Comparison of ENCODE assay signal across 17 cellular contexts in genomic region chr9:109460576-109460975, GRCh38. TPM values are rescaled to one million over a fixed set of nuclear protein-coding genes. Genes with fewer than 3 reads are reported as not detected.
DNase-seq lines count a peak whose midpoint lies in the region; ATAC-seq, FAIRE-seq and TF ChIP-seq lines count a peak whose summit lies in the region.
"Had no signal": no experiment of that assay in that cellular context is flagged by ENCODE, and none has a peak within 500 bp of the region (broad histone marks: within the 10 kb centered on the region; RNA-seq: fewer than 3 reads in every experiment).

No MANE protein-coding gene starts in this region.

- H3K9me2 ChIP-seq in HCT116 (ENCODE audit: insufficient read depth) = no peaks in the 10 kb centered on the region
- H3K9me2 ChIP-seq in PC-3 (replicated peaks; ENCODE audit: low read length) = no peaks in the 10 kb centered on the region

- RAD21 ChIA-PET in HCT116 (lab: Charles Lee; ENCODE audit: low non-redundant PET in 1 of 2, low total read pairs in 2 of 2, uncharacterized antibody in 2 of 2, unreplicated experiment in 2 of 2) = no interaction called here

- BruUV-seq in HepG2 (replicated peaks; lab: Mats Ljungman, UMichigan) = no TSS peak
- TSS peak; percentile 16 for BruUV-seq in HCT116 (replicated peaks; lab: Mats Ljungman, UMichigan)
- TSS peak; percentile 11 for BruUV-seq in PC-3 (replicated peaks; lab: Mats Ljungman, UMichigan)

- H3K4me3 Mint-ChIP-seq in activated CD8-positive, alpha-beta T cell treated with anti-CD3 and anti-CD28 coated beads for 36 hours = no peak overlapping the region
- H3K4me3 Mint-ChIP-seq: CD4-positive, alpha-beta memory T cell; GM23338; H9 had no signal

- H3K4me3 ChIP-seq in HepG2 (replicated peaks in 1 of 3; ENCODE audit: insufficient read depth in 1 of 3, low read depth in 2 of 3, low read length in 3 of 3) = no peak overlapping the region
- H3K4me3 ChIP-seq in right lobe of liver = no peak overlapping the region
- no peak overlapping the region for H3K4me3 ChIP-seq in HCT116 (replicated peaks in 1 of 2; ENCODE audit: low read depth in 1 of 2, low read length in 2 of 2)
- no peak overlapping the region for H3K4me3 ChIP-seq in PC-3 (ENCODE audit: low read length)
- H3K4me3 ChIP-seq: GM23338 had no signal

- ATAC-seq in HepG2 (no peak), right lobe of liver (no peak), HCT116 (no peak), PC-3 (no peak), HG03432 (IDR thresholded peaks at IDR 0.05; ENCODE audit: unreplicated experiment) (no peak), GM18511 (IDR thresholded peaks at IDR 0.05; ENCODE audit: unreplicated experiment) (no peak)
- ATAC-seq in activated CD8-positive, alpha-beta T cell treated with anti-CD3 and anti-CD28 coated beads for 36 hours = no peak
- ATAC-seq: GM23338 had no signal

- intact Hi-C loops in HepG2 (cut with micrococcal nuclease; ENCODE audit: unreplicated experiment) (no loop called here), right lobe of liver (cut with DNase I) (loop anchor here in 1 of 2 donors (10.0 kb wide), 1 partner anchor 64 kb away; no protein-coding TSS in a partner anchor), HCT116 (cut with micrococcal nuclease) (no loop called here), PC-3 (cut with micrococcal nuclease) (no loop called here)
- intact Hi-C loops in activated CD8-positive, alpha-beta T cell treated with anti-CD3 and anti-CD28 coated beads for 36 hours (cut with micrococcal nuclease) = no loop called here

- H3K79me2 ChIP-seq in HepG2 (ENCODE audit: insufficient read depth, low read length) = no peaks in the 10 kb centered on the region
- H3K79me2 ChIP-seq in HCT116 (ENCODE audit: insufficient read depth, low read length) = peaks cover 12% of the 10 kb centered on the region; the same call in 1 of the 2 replicates
- H3K79me2 ChIP-seq in PC-3 (ENCODE audit: low read length) = no peaks in the 10 kb centered on the region

- POLR2A ChIA-PET in HepG2 (lab: Yijun Ruan, JAX) (no interaction called here), HCT116 (lab: Charles Lee) (no interaction called here), PC-3 (lab: Charles Lee; ENCODE audit: unreplicated experiment) (no interaction called here)
- POLR2A ChIA-PET in activated CD8-positive, alpha-beta T cell treated with anti-CD3 and anti-CD28 coated beads for 36 hours (lab: Charles Lee) = interaction anchor here (0.6 kb wide), 1 partner anchor 62 kb away, joined by 3 read pairs; no protein-coding TSS in a partner anchor

- no peaks in the 10 kb centered on the region for H3F3A ChIP-seq in PC-3 (ENCODE audit: low read length, unreplicated experiment)

- H3K9ac ChIP-seq in HepG2 (ENCODE audit: insufficient read depth, low read depth, low read length) (no peak overlapping the region), HCT116 (ENCODE audit: low read length) (no peak overlapping the region), PC-3 (ENCODE audit: low read length) (no peak overlapping the region)

- no peak overlapping the region for H2AFZ ChIP-seq in HepG2 (ENCODE audit: low read length)
- no peak overlapping the region for H2AFZ ChIP-seq in HCT116 (ENCODE audit: low read depth, low read length, poor library complexity, severe bottlenecking)
- H2AFZ ChIP-seq in PC-3 (ENCODE audit: low read length) = no peak overlapping the region
- H2AFZ ChIP-seq: GM23338 had no signal

- H3K9me3 ChIP-seq in HepG2 (ENCODE audit: low read length) (no peaks in the 10 kb centered on the region), right lobe of liver (no peaks in the 10 kb centered on the region), HCT116 (ENCODE audit: control insufficient read depth in 1 of 2, insufficient read depth in 1 of 2, low read depth in 1 of 2, low read length in 2 of 2) (no peaks in the 10 kb centered on the region), PC-3 (ENCODE audit: low read length) (no peaks in the 10 kb centered on the region)

- H3K36me3 ChIP-seq in HepG2 (replicated peaks in 1 of 2; ENCODE audit: control insufficient read depth in 1 of 2, insufficient read depth in 2 of 2, low read length in 2 of 2) (peaks cover 2 to 31% of the 10 kb centered on the region in 2 experiments; a peak in 4 of 5 replicates), right lobe of liver (peaks cover 0 to 17% (median 7%) of the 10 kb centered on the region in 4 donors), HCT116 (ENCODE audit: control insufficient read depth in 1 of 2, insufficient read depth in 2 of 2, low read length in 2 of 2) (peaks cover 3 to 6% of the 10 kb centered on the region in 2 experiments; a peak in 2 of 4 replicates), PC-3 (ENCODE audit: low read depth, low read length) (no peaks in the 10 kb centered on the region; the same call in 1 of the 2 replicates)

- H4K20me1 ChIP-seq in HepG2 (ENCODE audit: insufficient read depth, low read length) (no peaks in the 10 kb centered on the region), HCT116 (ENCODE audit: insufficient read depth) (no peaks in the 10 kb centered on the region), PC-3 (ENCODE audit: low read length) (no peaks in the 10 kb centered on the region)

- TF ChIP-seq POLR2A in HepG2 (IDR thresholded peaks at IDR 0.05; ENCODE audit: insufficient read depth in 1 of 2, low read depth in 2 of 2, low read length in 2 of 2) = no peak
- no peak for TF ChIP-seq POLR2A in right lobe of liver (IDR thresholded peaks at IDR 0.05)
- TF ChIP-seq POLR2A in HCT116 (IDR thresholded peaks at IDR 0.05; ENCODE audit: borderline replicate concordance, extremely low read depth, insufficient read depth, insufficient read length) = no peak

- peaks cover 5% of the 10 kb centered on the region for H3K27me3 Mint-ChIP-seq in activated CD8-positive, alpha-beta T cell treated with anti-CD3 and anti-CD28 coated beads for 36 hours

- 95% methylated on average over 6 of the region's 6 CpGs for WGBS in HepG2 (ENCODE audit: low lambda C conversion rate)
- WGBS in right lobe of liver (ENCODE audit: insufficient coverage, low coverage, low lambda C conversion rate, missing lambda C conversion rate) = 80% methylated on average over 6 of the region's 6 CpGs

- H3K27me3 ChIP-seq in HepG2 (ENCODE audit: control insufficient read depth in 1 of 2, insufficient read depth in 2 of 2, low read length in 2 of 2) (no peaks in the 10 kb centered on the region), right lobe of liver (no peaks in the 10 kb centered on the region), HCT116 (ENCODE audit: insufficient read depth, low read length) (no peaks in the 10 kb centered on the region), PC-3 (ENCODE audit: low read length) (no peaks in the 10 kb centered on the region)

- H3K4me1 ChIP-seq in HepG2 (ENCODE audit: insufficient read depth, low read length) = no peaks in the 10 kb centered on the region
- H3K4me1 ChIP-seq in right lobe of liver = peaks cover 0 to 2% (median 0%) of the 10 kb centered on the region in 4 donors
- no peaks in the 10 kb centered on the region for H3K4me1 ChIP-seq in HCT116 (ENCODE audit: control insufficient read depth in 1 of 2, insufficient read depth in 2 of 2, low read length in 2 of 2)
- H3K4me1 ChIP-seq in PC-3 (ENCODE audit: insufficient read depth, low read length) = no peaks in the 10 kb centered on the region

- no peak for TF ChIP-seq EP300 in HepG2 (IDR thresholded peaks at IDR 0.05; ENCODE audit: low read depth in 2 of 2, low read length in 2 of 2)
- no peak for TF ChIP-seq EP300 in HepG2 (CRISPR knock-in tag; IDR thresholded peaks at IDR 0.05; ENCODE audit: borderline replicate concordance)

- no peaks in the 10 kb centered on the region for H3K36me3 Mint-ChIP-seq in activated CD8-positive, alpha-beta T cell treated with anti-CD3 and anti-CD28 coated beads for 36 hours (ENCODE audit: low read depth)
- H3K36me3 Mint-ChIP-seq: CD4-positive, alpha-beta memory T cell had no signal

- no peak for FAIRE-seq in HepG2 (lab: Jason Lieb, UNC)
- FAIRE-seq: G401.6 had no signal

- TF ChIP-seq CTCF in HepG2 (CRISPR knock-in tag; IDR thresholded peaks at IDR 0.05) (no peak), right lobe of liver (IDR thresholded peaks at IDR 0.05) (no peak), HCT116 (IDR thresholded peaks at IDR 0.05 in 2 of 3, conservative IDR thresholded peaks at IDR 0.05 in 1 of 3; ENCODE audit: borderline replicate concordance in 1 of 3, insufficient read depth in 1 of 3, low read depth in 2 of 3, low read length in 2 of 3) (no peak), PC-3 (conservative IDR thresholded peaks at IDR 0.05; ENCODE audit: low read depth, low read length) (no peak)
- TF ChIP-seq CTCF in activated CD8-positive, alpha-beta T cell treated with anti-CD3 and anti-CD28 coated beads for 36 hours (IDR thresholded peaks at IDR 0.05) = no peak

- no peak for TF ChIP-seq RAD21 in HepG2 (CRISPR knock-in tag; IDR thresholded peaks at IDR 0.05)
- no peak for TF ChIP-seq RAD21 in HCT116 (IDR thresholded peaks at IDR 0.05; ENCODE audit: low read depth)

- DNase-seq in HepG2 (ENCODE audit: low spot score) (no peak), right lobe of liver (no peak), HCT116 (ENCODE audit: low read depth, low spot score) (no peak), PC-3 (no peak)
- DNase-seq in activated CD8-positive, alpha-beta T cell treated with anti-CD3 and anti-CD28 coated beads for 36 hours = no peak
- DNase-seq: 8988T; C1 segment of cervical spinal cord; Calu3; CD4-positive, alpha-beta memory T cell; COR-L47; DMS53; DMS79 treated with DMSO at 0.1 percent for 48 hours; H9 had no signal

- H3K27ac ChIP-seq in HepG2 (ENCODE audit: extremely low read length, insufficient read depth, low read length) (no peak overlapping the region), right lobe of liver (no peak overlapping the region), HCT116 (ENCODE audit: low read depth, low read length) (no peak overlapping the region), PC-3 (ENCODE audit: low read length) (no peak overlapping the region)

- CTCF ChIA-PET in HepG2 (lab: Yijun Ruan, JAX; ENCODE audit: low intra/inter-chr PET ratio, low total read pairs) (no interaction called here), HCT116 (lab: Charles Lee) (interaction anchor here (1.3 kb wide), 1 partner anchor 9 kb away, joined by 7 read pairs; no protein-coding TSS in a partner anchor), PC-3 (lab: Charles Lee) (no interaction called here)
- CTCF ChIA-PET in activated CD8-positive, alpha-beta T cell treated with anti-CD3 and anti-CD28 coated beads for 36 hours (lab: Charles Lee) = interaction anchor here (1.1 to 1.5 kb wide), 2 partner anchors 9 to 20 kb away, joined by 5 to 7 read pairs; no protein-coding TSS in a partner anchor

- in situ Hi-C loops in HepG2 (cut with HindIII; ENCODE audit: extremely low pct_ligation_motif_present, low pct_unique_long_range_greater_than_20kb) = no loop called here

- H3K4me2 ChIP-seq in HepG2 (ENCODE audit: low read depth, low read length) (no peak overlapping the region), HCT116 (ENCODE audit: low read length) (no peak overlapping the region), PC-3 (ENCODE audit: low read length) (no peak overlapping the region)
- H3K4me2 ChIP-seq: GM23338 had no signal

- H3K9me3 Mint-ChIP-seq in activated CD8-positive, alpha-beta T cell treated with anti-CD3 and anti-CD28 coated beads for 36 hours = no peaks in the 10 kb centered on the region
- H3K9me3 Mint-ChIP-seq: CD4-positive, alpha-beta memory T cell; GM23338; H9 had no signal

- peaks cover 5% of the 10 kb centered on the region for H3K4me1 Mint-ChIP-seq in activated CD8-positive, alpha-beta T cell treated with anti-CD3 and anti-CD28 coated beads for 36 hours (ENCODE audit: low read depth)
- H3K4me1 Mint-ChIP-seq: CD4-positive, alpha-beta memory T cell had no signal

- no peak overlapping the region for H3K27ac Mint-ChIP-seq in activated CD8-positive, alpha-beta T cell treated with anti-CD3 and anti-CD28 coated beads for 36 hours
- H3K27ac Mint-ChIP-seq: CD4-positive, alpha-beta memory T cell; GM23338; H9 had no signal

RNA-seq across cellular contexts. Expression of gene PTPN3, which starts 37.5 kb away (rescaled TPM):
- 5.6 and 7.9 TPM in 2 replicates for total RNA-seq in HepG2 (2016; rRNA removed; fragmentation: Illumina TruSeq; extraction: Trizol)
- 1.3 TPM in 2 replicates for total RNA-seq in HepG2 (2016; cell fraction: cytosol; rRNA removed; fragmentation: Illumina TruSeq; extraction: Trizol; ENCODE audit: low read depth)
- 5.7 and 6.8 TPM in 2 replicates for total RNA-seq in HepG2 (2016; cell fraction: insoluble cytoplasmic fraction; rRNA removed; fragmentation: Illumina TruSeq; extraction: Trizol)
- total RNA-seq in HepG2 (2016; cell fraction: membrane; rRNA removed; fragmentation: Illumina TruSeq; extraction: Trizol) = 3.7 and 4.9 TPM in 2 replicates
- total RNA-seq in HepG2 (2016; cell fraction: nucleus; rRNA removed; fragmentation: Illumina TruSeq; extraction: Trizol) = 4.9 and 6.4 TPM in 2 replicates
- 17.2 and 20.5 TPM in 2 replicates for polyA plus RNA-seq in HepG2 (2011; rRNA removed)
- 9.8 and 14.5 TPM in 2 replicates for polyA plus RNA-seq in HepG2 (2011; cell fraction: cytosol; rRNA removed)
- polyA plus RNA-seq in HepG2 (2011; cell fraction: nucleus; rRNA removed) = 18.5 and 18.8 TPM in 2 replicates
- 6.4 and 8.5 TPM in 2 replicates for polyA plus RNA-seq in HepG2 (2012)
- polyA plus RNA-seq in HepG2 (2016; cell fraction: cytosol; fragmentation: Illumina TruSeq; extraction: Trizol; ENCODE audit: low read depth) = 0.68 and 1.0 TPM in 2 replicates
- 6.0 and 7.7 TPM in 2 replicates for polyA plus RNA-seq in HepG2 (2016; cell fraction: insoluble cytoplasmic fraction; fragmentation: Illumina TruSeq; extraction: Trizol; ENCODE audit: low read depth)
- 1.8 and 2.7 TPM in 2 replicates for polyA plus RNA-seq in HepG2 (2016; cell fraction: membrane; fragmentation: Illumina TruSeq; extraction: Trizol; ENCODE audit: low read depth)
- 9.2 and 9.7 TPM in 2 replicates for polyA plus RNA-seq in HepG2 (2016; cell fraction: nucleus; fragmentation: Illumina TruSeq; extraction: Trizol; ENCODE audit: insufficient read depth, low read depth)
- polyA minus RNA-seq in HepG2 (2011; rRNA and poly(A)+ RNA removed; ENCODE audit: low replicate concordance) = 11.9 and 17.0 TPM in 2 replicates
- polyA minus RNA-seq in HepG2 (2011; cell fraction: cytosol; rRNA and poly(A)+ RNA removed) = 7.4 and 10.0 TPM in 2 replicates
- polyA minus RNA-seq in HepG2 (2011; cell fraction: nucleus; rRNA and poly(A)+ RNA removed) = 18.0 and 21.4 TPM in 2 replicates
- total RNA-seq in right lobe of liver = 10 to 100 TPM; 15.0 to 33.3 (median 30.0) TPM
- total RNA-seq in HCT116 (2021; ENCODE audit: unreplicated experiment) = 20.8 TPM
- polyA plus RNA-seq in HCT116 (2012) = 12.1 and 15.1 TPM in 2 replicates
- total RNA-seq in PC-3 (2014; rRNA removed) = 8.4 and 8.7 TPM in 2 replicates
- 1 to 10 TPM in 1 of 2 experiments, under 1 TPM in 1; 0.58 to 1.3 TPM for total RNA-seq in activated CD8-positive, alpha-beta T cell treated with anti-CD3 and anti-CD28 coated beads for 36 hours
- total RNA-seq: CD4-positive, alpha-beta memory T cell had no signal
- polyA plus RNA-seq: CD4-positive, alpha-beta memory T cell had no signal

Comparison
In these comparisons a context has a peak if more than half of its experiments do, and no peak if none do; other contexts are left out.
1. CTCF ChIA-PET loops: an anchor here in HCT116 (1.3 kb wide) and activated CD8-positive, alpha-beta T cell treated with anti-CD3 and anti-CD28 coated beads for 36 hours (1.1 to 1.5 kb wide); none called in HepG2 and PC-3.